Comparison of ENCODE assay signal across 7 cellular contexts in the genomic region with DNA sequence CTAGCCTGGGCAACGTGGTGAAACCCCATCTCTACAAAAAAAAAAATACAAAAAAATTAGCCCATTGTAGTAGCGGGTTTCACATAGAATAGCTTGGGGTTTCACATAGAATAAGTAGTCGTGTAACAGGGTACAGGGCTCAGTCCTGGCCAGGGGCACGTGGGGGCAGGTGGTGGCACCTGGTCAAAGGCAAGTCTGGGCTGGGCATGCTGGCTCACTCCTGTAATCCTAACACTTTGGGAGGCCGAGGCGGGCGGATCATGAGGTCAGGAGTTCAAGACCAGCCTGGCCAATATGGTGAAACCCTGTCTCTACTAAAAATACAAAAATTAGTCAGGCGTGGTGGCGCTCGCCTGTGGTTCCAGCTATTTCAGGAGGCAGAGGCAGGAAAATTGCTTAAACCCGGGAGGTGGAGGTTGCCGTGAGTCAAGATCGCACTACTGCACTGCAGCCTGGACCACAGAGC. TPM values are rescaled to one million over a fixed set of nuclear protein-coding genes. Genes with fewer than 3 reads are reported as not detected.
DNase-seq lines count a peak whose midpoint lies in the region; ATAC-seq and TF ChIP-seq lines count a peak whose summit lies in the region.
"Not testable (repeated sequence)": the region's sequence is repeated elsewhere in the genome, so short reads cannot be mapped to it uniquely, and the experiment has no call there.

No MANE protein-coding gene starts in this region.

- not testable (repeated sequence) for H3K36me3 Mint-ChIP-seq in activated naive CD8-positive, alpha-beta T cell

- peaks cover 44% of the 10 kb centered on the region for H3K4me1 Mint-ChIP-seq in activated naive CD8-positive, alpha-beta T cell (ENCODE audit: low read depth)

- H3K9me3 Mint-ChIP-seq in activated naive CD8-positive, alpha-beta T cell (ENCODE audit: low read depth) = not testable (repeated sequence)

- intact Hi-C loops in lower lobe of right lung (cut with DNase I) = not testable (repeated sequence)

- H3K27ac ChIP-seq in RWPE2 (ENCODE audit: poor library complexity, severe bottlenecking) = peak overlapping the region; percentile 76
- H3K27ac ChIP-seq in lower lobe of right lung = peak overlapping the region; percentile 98

- H3K9me3 ChIP-seq in RWPE2 (ENCODE audit: severe bottlenecking); lower lobe of right lung: not testable (repeated sequence)

- not testable (repeated sequence) for H3K36me3 ChIP-seq in RWPE2 (ENCODE audit: low read depth); lower lobe of right lung

- H3K27me3 ChIP-seq in RWPE2 (ENCODE audit: insufficient read depth, poor library complexity, severe bottlenecking); lower lobe of right lung (ENCODE audit: low read depth): not testable (repeated sequence)

- H3K4me1 ChIP-seq in RWPE2 (ENCODE audit: insufficient read depth, poor library complexity, severe bottlenecking) = peaks cover 18% of the 10 kb centered on the region
- H3K4me1 ChIP-seq in lower lobe of right lung = peaks cover 47% of the 10 kb centered on the region

- peak overlapping the region; percentile 83 for H3K27ac Mint-ChIP-seq in activated naive CD8-positive, alpha-beta T cell

- not testable (repeated sequence) for DNase-seq in RWPE2 (ENCODE audit: low spot score); epithelial cell of proximal tubule (ENCODE audit: low read depth); lower lobe of right lung
- DNase-seq in renal cortical epithelial cell (ENCODE audit: low read depth) = peak; percentile 68

- H3K4me3 Mint-ChIP-seq in activated naive CD8-positive, alpha-beta T cell = peak overlapping the region; percentile 97

- peak; percentile 9 for ATAC-seq in GM18520 (IDR thresholded peaks at IDR 0.05; ENCODE audit: unreplicated experiment)
- ATAC-seq in HG03175 (IDR thresholded peaks at IDR 0.05; ENCODE audit: unreplicated experiment) = peak; percentile 9
- ATAC-seq in RWPE2 (ENCODE audit: low read depth); lower lobe of right lung: not testable (repeated sequence)

- peak overlapping the region; percentile 82 for H3K4me3 ChIP-seq in RWPE2 (ENCODE audit: severe bottlenecking)
- peak overlapping the region; percentile 100 for H3K4me3 ChIP-seq in epithelial cell of proximal tubule (ENCODE audit: low read depth, low read length)
- peak overlapping the region; percentile 99 for H3K4me3 ChIP-seq in lower lobe of right lung

- not testable (repeated sequence) for TF ChIP-seq CTCF in RWPE2 (IDR thresholded peaks at IDR 0.05; ENCODE audit: poor library complexity, severe bottlenecking); epithelial cell of proximal tubule (conservative IDR thresholded peaks at IDR 0.05; ENCODE audit: low read depth, low read length); lower lobe of right lung (IDR thresholded peaks at IDR 0.05)

- not testable (repeated sequence) for H3K27me3 Mint-ChIP-seq in activated naive CD8-positive, alpha-beta T cell

RNA-seq across cellular contexts. Expression of a gene that starts 0.6 kb away (rescaled TPM):
- 444 and 614 TPM in 2 replicates for total RNA-seq in epithelial cell of proximal tubule
- total RNA-seq in lower lobe of right lung = 2,019 TPM
- 787 and 1,464 TPM in 2 replicates for total RNA-seq in renal cortical epithelial cell
